In the genomic region with DNA sequence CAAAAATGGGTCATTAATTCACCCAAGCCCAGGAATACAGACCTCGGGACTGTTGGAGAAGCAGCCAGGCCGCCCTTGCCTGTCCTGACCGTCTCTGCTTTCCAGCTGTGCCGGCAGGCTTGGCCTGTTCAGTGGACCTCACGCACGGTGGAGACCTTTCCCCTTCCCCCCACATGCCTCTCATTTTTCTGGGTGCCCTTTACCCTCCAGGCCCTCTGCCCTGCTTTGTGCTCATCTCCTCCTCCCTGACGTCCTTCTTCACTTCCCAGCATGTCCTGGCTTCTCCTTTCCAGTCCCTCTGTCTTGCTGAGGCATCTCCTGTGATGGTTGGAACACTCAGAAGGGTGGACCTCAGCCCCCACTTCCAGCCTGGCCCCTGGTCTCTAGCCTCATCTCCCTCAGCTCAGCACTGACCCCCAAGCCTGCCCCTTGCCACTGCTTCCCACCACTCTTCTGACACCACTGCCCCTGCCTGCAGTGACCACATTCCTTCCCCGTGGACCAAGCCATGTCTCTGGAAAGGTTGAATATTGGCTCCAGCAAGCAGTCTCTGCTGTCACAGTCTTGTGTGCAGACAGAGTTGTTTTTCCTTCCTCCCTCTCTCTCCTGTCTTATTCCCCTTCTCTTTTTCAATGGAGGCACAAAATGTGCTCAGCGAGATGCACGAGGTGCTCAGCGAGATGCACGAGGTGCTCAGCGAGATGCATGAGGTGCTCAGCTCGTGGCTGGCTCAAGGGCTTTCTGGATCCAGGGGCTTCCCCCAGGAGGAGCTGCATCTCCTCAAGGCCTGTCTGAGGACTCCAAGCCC, we compare ENCODE assay signal across 1 cellular context.
TF ChIP-seq lines count a peak whose summit lies in the region.

No MANE protein-coding gene starts in this region.

TF ChIP-seq in HepG2, 621 proteins besides CTCF, POLR2A, EP300 and RAD21 (continued from another document and continues in another):
- TF ChIP-seq, protein P1, sequence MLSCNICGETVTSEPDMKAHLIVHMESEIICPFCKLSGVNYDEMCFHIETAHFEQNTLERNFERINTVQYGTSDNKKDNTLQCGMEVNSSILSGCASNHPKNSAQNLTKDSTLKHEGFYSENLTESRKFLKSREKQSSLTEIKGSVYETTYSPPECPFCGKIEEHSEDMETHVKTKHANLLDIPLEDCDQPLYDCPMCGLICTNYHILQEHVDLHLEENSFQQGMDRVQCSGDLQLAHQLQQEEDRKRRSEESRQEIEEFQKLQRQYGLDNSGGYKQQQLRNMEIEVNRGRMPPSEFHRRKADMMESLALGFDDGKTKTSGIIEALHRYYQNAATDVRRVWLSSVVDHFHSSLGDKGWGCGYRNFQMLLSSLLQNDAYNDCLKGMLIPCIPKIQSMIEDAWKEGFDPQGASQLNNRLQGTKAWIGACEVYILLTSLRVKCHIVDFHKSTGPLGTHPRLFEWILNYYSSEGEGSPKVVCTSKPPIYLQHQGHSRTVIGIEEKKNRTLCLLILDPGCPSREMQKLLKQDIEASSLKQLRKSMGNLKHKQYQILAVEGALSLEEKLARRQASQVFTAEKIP (CRISPR knock-in tag; IDR thresholded peaks at IDR 0.05; ENCODE audit: borderline replicate concordance): no peak
- TF ChIP-seq DNMT1 (CRISPR knock-in tag; IDR thresholded peaks at IDR 0.05): no peak
- no peak for TF ChIP-seq PRMT3 (CRISPR knock-in tag; IDR thresholded peaks at IDR 0.05; ENCODE audit: borderline replicate concordance, low read depth)
- TF ChIP-seq, protein P2, sequence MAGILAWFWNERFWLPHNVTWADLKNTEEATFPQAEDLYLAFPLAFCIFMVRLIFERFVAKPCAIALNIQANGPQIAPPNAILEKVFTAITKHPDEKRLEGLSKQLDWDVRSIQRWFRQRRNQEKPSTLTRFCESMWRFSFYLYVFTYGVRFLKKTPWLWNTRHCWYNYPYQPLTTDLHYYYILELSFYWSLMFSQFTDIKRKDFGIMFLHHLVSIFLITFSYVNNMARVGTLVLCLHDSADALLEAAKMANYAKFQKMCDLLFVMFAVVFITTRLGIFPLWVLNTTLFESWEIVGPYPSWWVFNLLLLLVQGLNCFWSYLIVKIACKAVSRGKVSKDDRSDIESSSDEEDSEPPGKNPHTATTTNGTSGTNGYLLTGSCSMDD (CRISPR knock-in tag; IDR thresholded peaks at IDR 0.05): no peak
- peak; percentile 89 for TF ChIP-seq NR2F2 (IDR thresholded peaks at IDR 0.05; ENCODE audit: borderline replicate concordance, low read depth)
- TF ChIP-seq, protein P3, sequence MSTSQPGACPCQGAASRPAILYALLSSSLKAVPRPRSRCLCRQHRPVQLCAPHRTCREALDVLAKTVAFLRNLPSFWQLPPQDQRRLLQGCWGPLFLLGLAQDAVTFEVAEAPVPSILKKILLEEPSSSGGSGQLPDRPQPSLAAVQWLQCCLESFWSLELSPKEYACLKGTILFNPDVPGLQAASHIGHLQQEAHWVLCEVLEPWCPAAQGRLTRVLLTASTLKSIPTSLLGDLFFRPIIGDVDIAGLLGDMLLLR (CRISPR knock-in tag; IDR thresholded peaks at IDR 0.05): no peak
- TF ChIP-seq ZNF644 (CRISPR knock-in tag; IDR thresholded peaks at IDR 0.05; ENCODE audit: low read depth): no peak
- TF ChIP-seq ZNF652 (CRISPR knock-in tag; IDR thresholded peaks at IDR 0.05; ENCODE audit: borderline replicate concordance, low read depth): no peak
- no peak for TF ChIP-seq ARNTL (CRISPR knock-in tag; IDR thresholded peaks at IDR 0.05)
- TF ChIP-seq ZNF446 (CRISPR knock-in tag; IDR thresholded peaks at IDR 0.05): no peak
- no peak for TF ChIP-seq ZNF10 (CRISPR knock-in tag; IDR thresholded peaks at IDR 0.05; ENCODE audit: borderline replicate concordance, low read depth)
- TF ChIP-seq, protein P4, sequence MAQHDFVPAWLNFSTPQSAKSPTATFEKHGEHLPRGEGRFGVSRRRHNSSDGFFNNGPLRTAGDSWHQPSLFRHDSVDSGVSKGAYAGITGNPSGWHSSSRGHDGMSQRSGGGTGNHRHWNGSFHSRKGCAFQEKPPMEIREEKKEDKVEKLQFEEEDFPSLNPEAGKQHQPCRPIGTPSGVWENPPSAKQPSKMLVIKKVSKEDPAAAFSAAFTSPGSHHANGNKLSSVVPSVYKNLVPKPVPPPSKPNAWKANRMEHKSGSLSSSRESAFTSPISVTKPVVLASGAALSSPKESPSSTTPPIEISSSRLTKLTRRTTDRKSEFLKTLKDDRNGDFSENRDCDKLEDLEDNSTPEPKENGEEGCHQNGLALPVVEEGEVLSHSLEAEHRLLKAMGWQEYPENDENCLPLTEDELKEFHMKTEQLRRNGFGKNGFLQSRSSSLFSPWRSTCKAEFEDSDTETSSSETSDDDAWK (CRISPR knock-in tag; IDR thresholded peaks at IDR 0.05): no peak
- TF ChIP-seq ZNF124 (CRISPR knock-in tag; IDR thresholded peaks at IDR 0.05): no peak
- TF ChIP-seq FOXA3 (CRISPR knock-in tag; IDR thresholded peaks at IDR 0.05): peak; percentile 40; the same call in 1 of the 2 replicates
- TF ChIP-seq, protein P5, sequence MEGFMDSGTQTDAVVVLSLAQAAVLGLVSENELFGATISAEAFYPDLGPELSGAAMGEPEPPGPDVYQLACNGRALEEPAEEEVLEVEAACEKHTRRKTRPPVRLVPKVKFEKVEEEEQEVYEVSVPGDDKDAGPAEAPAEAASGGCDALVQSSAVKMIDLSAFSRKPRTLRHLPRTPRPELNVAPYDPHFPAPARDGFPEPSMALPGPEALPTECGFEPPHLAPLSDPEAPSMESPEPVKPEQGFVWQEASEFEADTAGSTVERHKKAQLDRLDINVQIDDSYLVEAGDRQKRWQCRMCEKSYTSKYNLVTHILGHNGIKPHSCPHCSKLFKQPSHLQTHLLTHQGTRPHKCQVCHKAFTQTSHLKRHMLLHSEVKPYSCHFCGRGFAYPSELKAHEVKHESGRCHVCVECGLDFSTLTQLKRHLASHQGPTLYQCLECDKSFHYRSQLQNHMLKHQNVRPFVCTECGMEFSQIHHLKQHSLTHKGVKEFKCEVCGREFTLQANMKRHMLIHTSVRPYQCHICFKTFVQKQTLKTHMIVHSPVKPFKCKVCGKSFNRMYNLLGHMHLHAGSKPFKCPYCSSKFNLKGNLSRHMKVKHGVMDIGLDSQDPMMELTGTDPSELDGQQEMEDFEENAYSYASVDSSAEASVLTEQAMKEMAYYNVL (CRISPR knock-in tag; IDR thresholded peaks at IDR 0.05; ENCODE audit: borderline replicate concordance): no peak
- TF ChIP-seq, protein P6, sequence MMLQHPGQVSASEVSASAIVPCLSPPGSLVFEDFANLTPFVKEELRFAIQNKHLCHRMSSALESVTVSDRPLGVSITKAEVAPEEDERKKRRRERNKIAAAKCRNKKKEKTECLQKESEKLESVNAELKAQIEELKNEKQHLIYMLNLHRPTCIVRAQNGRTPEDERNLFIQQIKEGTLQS (CRISPR knock-in tag; IDR thresholded peaks at IDR 0.05): no peak
- TF ChIP-seq NFKB2 (CRISPR knock-in tag; IDR thresholded peaks at IDR 0.05; ENCODE audit: borderline replicate concordance): no peak
- TF ChIP-seq, protein P7, sequence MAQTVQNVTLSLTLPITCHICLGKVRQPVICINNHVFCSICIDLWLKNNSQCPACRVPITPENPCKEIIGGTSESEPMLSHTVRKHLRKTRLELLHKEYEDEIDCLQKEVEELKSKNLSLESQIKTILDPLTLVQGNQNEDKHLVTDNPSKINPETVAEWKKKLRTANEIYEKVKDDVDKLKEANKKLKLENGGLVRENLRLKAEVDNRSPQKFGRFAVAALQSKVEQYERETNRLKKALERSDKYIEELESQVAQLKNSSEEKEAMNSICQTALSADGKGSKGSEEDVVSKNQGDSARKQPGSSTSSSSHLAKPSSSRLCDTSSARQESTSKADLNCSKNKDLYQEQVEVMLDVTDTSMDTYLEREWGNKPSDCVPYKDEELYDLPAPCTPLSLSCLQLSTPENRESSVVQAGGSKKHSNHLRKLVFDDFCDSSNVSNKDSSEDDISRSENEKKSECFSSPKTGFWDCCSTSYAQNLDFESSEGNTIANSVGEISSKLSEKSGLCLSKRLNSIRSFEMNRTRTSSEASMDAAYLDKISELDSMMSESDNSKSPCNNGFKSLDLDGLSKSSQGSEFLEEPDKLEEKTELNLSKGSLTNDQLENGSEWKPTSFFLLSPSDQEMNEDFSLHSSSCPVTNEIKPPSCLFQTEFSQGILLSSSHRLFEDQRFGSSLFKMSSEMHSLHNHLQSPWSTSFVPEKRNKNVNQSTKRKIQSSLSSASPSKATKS (CRISPR knock-in tag; IDR thresholded peaks at IDR 0.05): no peak
- no peak for TF ChIP-seq NCOA2 (CRISPR knock-in tag; IDR thresholded peaks at IDR 0.05)
- no peak for TF ChIP-seq PRPF4 (IDR thresholded peaks at IDR 0.05; ENCODE audit: low read depth, low read length, poor library complexity, severe bottlenecking)
- TF ChIP-seq, protein P8, sequence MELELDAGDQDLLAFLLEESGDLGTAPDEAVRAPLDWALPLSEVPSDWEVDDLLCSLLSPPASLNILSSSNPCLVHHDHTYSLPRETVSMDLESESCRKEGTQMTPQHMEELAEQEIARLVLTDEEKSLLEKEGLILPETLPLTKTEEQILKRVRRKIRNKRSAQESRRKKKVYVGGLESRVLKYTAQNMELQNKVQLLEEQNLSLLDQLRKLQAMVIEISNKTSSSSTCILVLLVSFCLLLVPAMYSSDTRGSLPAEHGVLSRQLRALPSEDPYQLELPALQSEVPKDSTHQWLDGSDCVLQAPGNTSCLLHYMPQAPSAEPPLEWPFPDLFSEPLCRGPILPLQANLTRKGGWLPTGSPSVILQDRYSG (CRISPR knock-in tag; IDR thresholded peaks at IDR 0.05): no peak
- TF ChIP-seq GATA4 (IDR thresholded peaks at IDR 0.05; ENCODE audit: borderline replicate concordance, low read depth): no peak
- TF ChIP-seq HOXA5 (CRISPR knock-in tag; IDR thresholded peaks at IDR 0.05): no peak
- TF ChIP-seq RFXANK (CRISPR knock-in tag; IDR thresholded peaks at IDR 0.05): no peak
- no peak for TF ChIP-seq THAP11 (CRISPR knock-in tag; IDR thresholded peaks at IDR 0.05)
- TF ChIP-seq, protein P9, sequence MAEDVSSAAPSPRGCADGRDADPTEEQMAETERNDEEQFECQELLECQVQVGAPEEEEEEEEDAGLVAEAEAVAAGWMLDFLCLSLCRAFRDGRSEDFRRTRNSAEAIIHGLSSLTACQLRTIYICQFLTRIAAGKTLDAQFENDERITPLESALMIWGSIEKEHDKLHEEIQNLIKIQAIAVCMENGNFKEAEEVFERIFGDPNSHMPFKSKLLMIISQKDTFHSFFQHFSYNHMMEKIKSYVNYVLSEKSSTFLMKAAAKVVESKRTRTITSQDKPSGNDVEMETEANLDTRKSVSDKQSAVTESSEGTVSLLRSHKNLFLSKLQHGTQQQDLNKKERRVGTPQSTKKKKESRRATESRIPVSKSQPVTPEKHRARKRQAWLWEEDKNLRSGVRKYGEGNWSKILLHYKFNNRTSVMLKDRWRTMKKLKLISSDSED (CRISPR knock-in tag; IDR thresholded peaks at IDR 0.05): no peak
- TF ChIP-seq, protein P10, sequence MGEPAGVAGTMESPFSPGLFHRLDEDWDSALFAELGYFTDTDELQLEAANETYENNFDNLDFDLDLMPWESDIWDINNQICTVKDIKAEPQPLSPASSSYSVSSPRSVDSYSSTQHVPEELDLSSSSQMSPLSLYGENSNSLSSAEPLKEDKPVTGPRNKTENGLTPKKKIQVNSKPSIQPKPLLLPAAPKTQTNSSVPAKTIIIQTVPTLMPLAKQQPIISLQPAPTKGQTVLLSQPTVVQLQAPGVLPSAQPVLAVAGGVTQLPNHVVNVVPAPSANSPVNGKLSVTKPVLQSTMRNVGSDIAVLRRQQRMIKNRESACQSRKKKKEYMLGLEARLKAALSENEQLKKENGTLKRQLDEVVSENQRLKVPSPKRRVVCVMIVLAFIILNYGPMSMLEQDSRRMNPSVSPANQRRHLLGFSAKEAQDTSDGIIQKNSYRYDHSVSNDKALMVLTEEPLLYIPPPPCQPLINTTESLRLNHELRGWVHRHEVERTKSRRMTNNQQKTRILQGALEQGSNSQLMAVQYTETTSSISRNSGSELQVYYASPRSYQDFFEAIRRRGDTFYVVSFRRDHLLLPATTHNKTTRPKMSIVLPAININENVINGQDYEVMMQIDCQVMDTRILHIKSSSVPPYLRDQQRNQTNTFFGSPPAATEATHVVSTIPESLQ (CRISPR knock-in tag; conservative IDR thresholded peaks at IDR 0.05): no peak
- TF ChIP-seq, protein P11, sequence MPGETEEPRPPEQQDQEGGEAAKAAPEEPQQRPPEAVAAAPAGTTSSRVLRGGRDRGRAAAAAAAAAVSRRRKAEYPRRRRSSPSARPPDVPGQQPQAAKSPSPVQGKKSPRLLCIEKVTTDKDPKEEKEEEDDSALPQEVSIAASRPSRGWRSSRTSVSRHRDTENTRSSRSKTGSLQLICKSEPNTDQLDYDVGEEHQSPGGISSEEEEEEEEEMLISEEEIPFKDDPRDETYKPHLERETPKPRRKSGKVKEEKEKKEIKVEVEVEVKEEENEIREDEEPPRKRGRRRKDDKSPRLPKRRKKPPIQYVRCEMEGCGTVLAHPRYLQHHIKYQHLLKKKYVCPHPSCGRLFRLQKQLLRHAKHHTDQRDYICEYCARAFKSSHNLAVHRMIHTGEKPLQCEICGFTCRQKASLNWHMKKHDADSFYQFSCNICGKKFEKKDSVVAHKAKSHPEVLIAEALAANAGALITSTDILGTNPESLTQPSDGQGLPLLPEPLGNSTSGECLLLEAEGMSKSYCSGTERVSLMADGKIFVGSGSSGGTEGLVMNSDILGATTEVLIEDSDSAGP (CRISPR knock-in tag; IDR thresholded peaks at IDR 0.05; ENCODE audit: borderline replicate concordance): peak; percentile 48; the same call in 1 of the 2 replicates
- TF ChIP-seq THYN1 (CRISPR knock-in tag; IDR thresholded peaks at IDR 0.05; ENCODE audit: borderline replicate concordance, low read depth): no peak
- TF ChIP-seq FOSL1 (CRISPR knock-in tag; IDR thresholded peaks at IDR 0.05; ENCODE audit: borderline replicate concordance): no peak
- TF ChIP-seq, protein P12, sequence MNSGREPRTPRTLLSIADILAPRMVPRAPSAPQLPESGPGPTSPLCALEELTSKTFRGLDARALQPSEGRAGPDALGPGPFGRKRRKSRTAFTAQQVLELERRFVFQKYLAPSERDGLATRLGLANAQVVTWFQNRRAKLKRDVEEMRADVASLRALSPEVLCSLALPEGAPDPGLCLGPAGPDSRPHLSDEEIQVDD (CRISPR knock-in tag; IDR thresholded peaks at IDR 0.05; ENCODE audit: borderline replicate concordance): no peak
- TF ChIP-seq CCDC6 (CRISPR knock-in tag; IDR thresholded peaks at IDR 0.05): no peak
- TF ChIP-seq ZNF577 (CRISPR knock-in tag; IDR thresholded peaks at IDR 0.05; ENCODE audit: borderline replicate concordance, low read depth): no peak
- TF ChIP-seq, protein P13, sequence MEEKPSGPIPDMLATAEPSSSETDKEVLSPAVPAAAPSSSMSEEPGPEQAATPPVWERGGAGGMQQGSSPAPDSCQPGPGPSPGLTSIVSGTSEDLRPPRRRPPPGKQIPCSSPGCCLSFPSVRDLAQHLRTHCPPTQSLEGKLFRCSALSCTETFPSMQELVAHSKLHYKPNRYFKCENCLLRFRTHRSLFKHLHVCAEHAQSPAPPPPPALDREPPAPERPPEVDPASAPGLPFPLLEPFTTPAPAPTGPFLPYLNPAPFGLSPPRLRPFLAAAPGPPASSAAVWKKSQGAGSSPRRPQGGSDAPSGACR (CRISPR knock-in tag; IDR thresholded peaks at IDR 0.05): no peak
- TF ChIP-seq NAIF1 (CRISPR knock-in tag; IDR thresholded peaks at IDR 0.05; ENCODE audit: borderline replicate concordance): no peak
